ENCODE assay signal across 24 cellular contexts in genomic region chr2:41129988-41130387, GRCh38.
"Had no signal": no experiment of that assay in that cellular context is flagged by ENCODE, and none has a peak within 500 bp of the region (broad histone marks: within the 10 kb centered on the region; RNA-seq: fewer than 3 reads in every experiment).

No MANE protein-coding gene starts in this region.

- H3K4me1 ChIP-seq: breast epithelium, foreskin keratinocyte, left lung, lower lobe of right lung, spleen, tibial nerve had no signal

- H3K9me3 ChIP-seq: breast epithelium, heart right ventricle, left lung, lower lobe of right lung, tibial nerve had no signal

- DNase-seq: activated CD4-positive, alpha-beta T cell treated with anti-CD3 and anti-CD28 coated beads, Interleukin-2, amount 10 ng/mL, durations not matched to agents 7 days and 5 days; activated CD4-positive, CD25-positive, alpha-beta regulatory T cell treated with anti-CD3 and anti-CD28 coated beads, Interleukin-2, amount 50 U/mL, for 72 hours; activated CD8-positive, alpha-beta T cell treated with anti-CD3 and anti-CD28 coated beads for 36 hours; activated gamma-delta T cell treated with Interleukin-2 at 50 U/mL for 16 hours; activated naive CD8-positive, alpha-beta T cell treated with anti-CD3 and anti-CD28 coated beads, Interleukin-2, amount 50 U/mL, for 24 hours; activated T-cell treated with anti-CD3 and anti-CD28 coated beads, Interleukin-2, amount 50 U/mL, for 4 hours; amygdala; central memory CD4-positive, alpha-beta T cell; foreskin keratinocyte; heart right ventricle; kidney glomerular epithelial cell; left lung; lower lobe of right lung; mesenchymal stem cell; natural killer cell; posterior cingulate gyrus; right cardiac atrium; spleen; stimulated activated naive CD4-positive, alpha-beta T cell; T-helper 9 cell had no signal

- ATAC-seq: activated CD8-positive, alpha-beta T cell treated with anti-CD3 and anti-CD28 coated beads for 36 hours; activated naive CD8-positive, alpha-beta T cell treated with anti-CD3 and anti-CD28 coated beads, Interleukin-2, amount 50 U/mL, for 24 hours; activated T-cell treated with anti-CD3 and anti-CD28 coated beads, Interleukin-2, amount 50 U/mL, for 4 hours; activated T-helper 17 cell treated with anti-CD3 and anti-CD28 coated beads, Interleukin-2, amount 50 U/mL, for 72 hours; esophagus mucosa; foreskin keratinocyte; heart right ventricle; left lung; lower lobe of right lung; natural killer cell; right cardiac atrium had no signal

- H3K27me3 ChIP-seq: breast epithelium, foreskin keratinocyte, heart right ventricle, left lung, spleen, tibial nerve had no signal

- H3K4me3 ChIP-seq: breast epithelium, heart right ventricle, left lung, lower lobe of right lung, spleen, tibial nerve had no signal

- H3K36me3 ChIP-seq: breast epithelium, heart right ventricle, left lung, lower lobe of right lung, spleen, tibial nerve had no signal

- H3K27ac ChIP-seq: breast epithelium, foreskin keratinocyte, heart right ventricle, left lung, lower lobe of right lung, spleen, tibial nerve had no signal
